9 cellular contexts compared by ENCODE assay signal in genomic region chr12:26935636-26936378, GRCh38. TPM values are rescaled to one million over a fixed set of nuclear protein-coding genes. Genes with fewer than 3 reads are reported as not detected.
DNase-seq lines count a peak whose midpoint lies in the region; ATAC-seq and TF ChIP-seq lines count a peak whose summit lies in the region.
"Had no signal": no experiment of that assay in that cellular context is flagged by ENCODE, and none has a peak within 500 bp of the region (broad histone marks: within the 10 kb centered on the region; RNA-seq: fewer than 3 reads in every experiment).

No MANE protein-coding gene starts in this region.

- peaks cover 17% of the 10 kb centered on the region; the same call in 1 of the 2 replicates for H4K20me1 ChIP-seq in SU-DHL-6 (ENCODE audit: low read depth, low read length)

- DNase-seq in activated T-cell treated with anti-CD3 and anti-CD28 coated beads, Interleukin-2, amount 50 U/mL, for 24 hours, result no peak
- no peak for DNase-seq in activated T-cell treated with anti-CD3 and anti-CD28 coated beads, Interleukin-2, amount 50 U/mL, for 1 hour
- DNase-seq in epithelial cell of prostate (ENCODE audit: low read depth, low spot score) (no peak), thoracic aorta (ENCODE audit: low spot score) (no peak), hypothalamus (lab: John Stamatoyannopoulos, UW) (no peak), T-helper 9 cell (no peak), COLO829 (ENCODE audit: low spot score) (no peak)

- TF ChIP-seq CTCF in SU-DHL-6 (IDR thresholded peaks at IDR 0.05; ENCODE audit: insufficient read depth, low read length, poor library complexity, severe bottlenecking) (no peak), thoracic aorta (IDR thresholded peaks at IDR 0.05) (no peak)

- H3K4me1 ChIP-seq in thoracic aorta (ENCODE audit: control insufficient read depth in 1 of 2, low read depth in 2 of 2), result peaks cover 20 to 36% of the 10 kb centered on the region in 2 donors

- H3K36me3 ChIP-seq in SU-DHL-6 (ENCODE audit: low read length) (peaks cover 3% of the 10 kb centered on the region; the same call in 1 of the 2 replicates), thoracic aorta (no peaks in the 10 kb centered on the region)
- H3K36me3 ChIP-seq: thyroid gland had no signal

- no peak overlapping the region for H3K27ac ChIP-seq in SU-DHL-6 (ENCODE audit: low read depth, low read length)
- peak overlapping the region; percentile 92 for H3K27ac ChIP-seq in epithelial cell of prostate
- no peak overlapping the region for H3K27ac ChIP-seq in thoracic aorta
- H3K27ac ChIP-seq: thyroid gland had no signal

- peaks cover 58% of the 10 kb centered on the region for H3K4me1 Mint-ChIP-seq in activated T-cell treated with anti-CD3 and anti-CD28 coated beads, Interleukin-2, amount 50 U/mL, for 24 hours (ENCODE audit: low read depth)

- H3K4me3 ChIP-seq in SU-DHL-6 (ENCODE audit: insufficient read depth, low read length, poor library complexity, severe bottlenecking), result peak overlapping the region; percentile 83
- peak overlapping the region; percentile 77 for H3K4me3 ChIP-seq in thoracic aorta
- H3K4me3 ChIP-seq: thyroid gland had no signal

- H3K4me3 Mint-ChIP-seq in activated T-cell treated with anti-CD3 and anti-CD28 coated beads, Interleukin-2, amount 50 U/mL, for 24 hours, result peak overlapping the region; percentile 95

- H3K9me3 ChIP-seq in SU-DHL-6 (ENCODE audit: insufficient read depth, low read length) (no peaks in the 10 kb centered on the region), thoracic aorta (no peaks in the 10 kb centered on the region)
- H3K9me3 ChIP-seq: thyroid gland had no signal

- H3K27me3 Mint-ChIP-seq in activated T-cell treated with anti-CD3 and anti-CD28 coated beads, Interleukin-2, amount 50 U/mL, for 24 hours, result no peaks in the 10 kb centered on the region

- H3K27me3 ChIP-seq in SU-DHL-6 (ENCODE audit: low read length) (no peaks in the 10 kb centered on the region), thoracic aorta (replicated peaks; ENCODE audit: insufficient read depth) (no peaks in the 10 kb centered on the region)
- H3K27me3 ChIP-seq: thyroid gland had no signal

- no peak overlapping the region for H2AFZ ChIP-seq in SU-DHL-6 (ENCODE audit: low read depth, low read length, severe bottlenecking)

- peaks cover 88% of the 10 kb centered on the region for H3K79me2 ChIP-seq in SU-DHL-6 (ENCODE audit: insufficient read depth, low read length)

- peak overlapping the region; percentile 85 for H3K4me2 ChIP-seq in SU-DHL-6 (ENCODE audit: low read depth, low read length, poor library complexity, severe bottlenecking)

- H3K9me2 ChIP-seq in SU-DHL-6 (replicated peaks; ENCODE audit: insufficient read depth, low read length), result no peaks in the 10 kb centered on the region

- peaks cover 75% of the 10 kb centered on the region for H3K36me3 Mint-ChIP-seq in activated T-cell treated with anti-CD3 and anti-CD28 coated beads, Interleukin-2, amount 50 U/mL, for 24 hours (ENCODE audit: low read depth)

- no peaks in the 10 kb centered on the region for H3K9me3 Mint-ChIP-seq in activated T-cell treated with anti-CD3 and anti-CD28 coated beads, Interleukin-2, amount 50 U/mL, for 24 hours

- peaks cover 16% of the 10 kb centered on the region for H3F3A ChIP-seq in SU-DHL-6 (ENCODE audit: insufficient read depth)

- peak overlapping the region; percentile 83 for H3K9ac ChIP-seq in SU-DHL-6 (ENCODE audit: low read length)

- peak overlapping the region; percentile 100 for H3K27ac Mint-ChIP-seq in activated T-cell treated with anti-CD3 and anti-CD28 coated beads, Interleukin-2, amount 50 U/mL, for 24 hours

- no peak for ATAC-seq in thoracic aorta (ENCODE audit: insufficient number of reproducible peaks, low FRiP score, low read depth)

RNA-seq across cellular contexts. Expression of gene INTS13, which starts 2.0 kb away (rescaled TPM):
- total RNA-seq in thoracic aorta, result 10 to 100 TPM in 1 of 2 donors, 1 to 10 TPM in 1; 5.7 to 15.0 TPM

RNA-seq across cellular contexts. Expression of gene FGFR1OP2, which starts 2.5 kb away (rescaled TPM):
- 100 to 1,000 TPM in 1 of 2 donors, 10 to 100 TPM in 1; 79.6 to 123 TPM for total RNA-seq in thoracic aorta
